1 cellular context compared by ENCODE assay signal in genomic region chrX:136916827-136917226, GRCh38.
TF ChIP-seq lines count a peak whose summit lies in the region.

No MANE protein-coding gene starts in this region.

TF ChIP-seq in K562, 482 proteins besides CTCF, POLR2A, EP300 and RAD21:
- 0 out of 2 replicates have a peak, but pooled peaks have one; percentile 58 for TF ChIP-seq ZBTB2 (IDR thresholded peaks at IDR 0.05)
- TF ChIP-seq GATAD2A (IDR thresholded peaks at IDR 0.05) = 0 out of 2 replicates have a peak, but pooled peaks have one; percentile 23
- TF ChIP-seq ZNF583 (CRISPR knock-in tag; IDR thresholded peaks at IDR 0.05) = no peak
- no peak for TF ChIP-seq MEF2A (IDR thresholded peaks at IDR 0.05; ENCODE audit: control insufficient read depth, low read depth, low read length)
- TF ChIP-seq ARID3A (IDR thresholded peaks at IDR 0.05; ENCODE audit: borderline replicate concordance, low read depth, low read length) = no peak
- peak in 1 of 2 experiments; percentile 60; a peak in 2 of 4 replicates for TF ChIP-seq ETV6 (IDR thresholded peaks at IDR 0.05; ENCODE audit: borderline replicate concordance in 1 of 2, low read depth in 2 of 2, low read length in 1 of 2)
- TF ChIP-seq ETV6 (CRISPR knock-in tag; IDR thresholded peaks at IDR 0.05; ENCODE audit: borderline replicate concordance) = no peak
- TF ChIP-seq SAFB2 (IDR thresholded peaks at IDR 0.05; ENCODE audit: borderline replicate concordance, low read depth, low read length, severe bottlenecking) = no peak
- TF ChIP-seq ILF3 (IDR thresholded peaks at IDR 0.05; ENCODE audit: borderline replicate concordance) = no peak
- TF ChIP-seq FOXJ2 (tag; IDR thresholded peaks at IDR 0.05) = no peak
- no peak for TF ChIP-seq SRSF3 (IDR thresholded peaks at IDR 0.05; ENCODE audit: insufficient read depth, low read length)
- TF ChIP-seq ELF4 (CRISPR knock-in tag; IDR thresholded peaks at IDR 0.05) = no peak
- no peak for TF ChIP-seq TCF7L2 (IDR thresholded peaks at IDR 0.05; ENCODE audit: low read depth, low read length)
- no peak for TF ChIP-seq FOXA3 (CRISPR knock-in tag; conservative IDR thresholded peaks at IDR 0.05 in 1 of 2, IDR thresholded peaks at IDR 0.05 in 1 of 2)
- peak; percentile 49; the same call in 1 of the 2 replicates for TF ChIP-seq ZNF512 (tag; IDR thresholded peaks at IDR 0.05)
- no peak for TF ChIP-seq EZH2 (IDR thresholded peaks at IDR 0.05; ENCODE audit: borderline replicate concordance, low read depth, low read length)
- no peak for TF ChIP-seq ZBTB34 (CRISPR knock-in tag; IDR thresholded peaks at IDR 0.05)
- no peak for TF ChIP-seq U2AF2 (optimal IDR thresholded peaks at IDR 0.05; ENCODE audit: low read depth, low read length)
- TF ChIP-seq RNF219 (CRISPR knock-in tag; IDR thresholded peaks at IDR 0.05) = no peak
- 0 out of 2 replicates have a peak, but pooled peaks have one; percentile 47 for TF ChIP-seq MTA1 (IDR thresholded peaks at IDR 0.05; ENCODE audit: borderline replicate concordance)
